ENCODE assay signal across 28 cellular contexts in genomic region chr20:23058240-23058639, GRCh38. TPM values are rescaled to one million over a fixed set of nuclear protein-coding genes. Genes with fewer than 3 reads are reported as not detected.
DNase-seq lines count a peak whose midpoint lies in the region; ATAC-seq and TF ChIP-seq lines count a peak whose summit lies in the region.
"Had no signal": no experiment of that assay in that cellular context is flagged by ENCODE, and none has a peak within 500 bp of the region (broad histone marks: within the 10 kb centered on the region; RNA-seq: fewer than 3 reads in every experiment).

No MANE protein-coding gene starts in this region.

- H4K5ac ChIP-seq in H9 (ENCODE audit: insufficient read length, low read depth, low read length): no peak overlapping the region

- no peak overlapping the region for H2BK15ac ChIP-seq in H9 (ENCODE audit: low read depth, low read length)

- no peaks in the 10 kb centered on the region for H3K79me2 ChIP-seq in H9 (ENCODE audit: insufficient read depth, low read length)

- ATAC-seq in Panc1 (no peak), GM18870 (IDR thresholded peaks at IDR 0.05; ENCODE audit: unreplicated experiment) (no peak)
- ATAC-seq: CD8-positive, alpha-beta T cell had no signal

- H3K4me3 Mint-ChIP-seq in H9: no peak overlapping the region
- no peak overlapping the region for H3K4me3 Mint-ChIP-seq in nephron progenitor cell
- H3K4me3 Mint-ChIP-seq: CD8-positive, alpha-beta T cell had no signal

- H3K36me3 Mint-ChIP-seq in H9 (ENCODE audit: insufficient read depth in 1 of 3, low read depth in 3 of 3) (no peaks in the 10 kb centered on the region), nephron progenitor cell (ENCODE audit: low read depth) (no peaks in the 10 kb centered on the region)
- H3K36me3 Mint-ChIP-seq: CD8-positive, alpha-beta T cell had no signal

- H4K20me1 ChIP-seq in H9 (ENCODE audit: control insufficient read depth, insufficient read depth, insufficient read length): no peaks in the 10 kb centered on the region

- no peak overlapping the region for H3K4me2 ChIP-seq in H9 (ENCODE audit: insufficient read depth, insufficient read length, low read length)
- H3K4me2 ChIP-seq: PC-9, smooth muscle cell had no signal

- no peaks in the 10 kb centered on the region for H3K36me3 ChIP-seq in Panc1 (ENCODE audit: control insufficient read depth, insufficient read depth, low read length)
- H3K36me3 ChIP-seq: adrenal gland, neutrophil, SJSA1 had no signal

- H3K27ac ChIP-seq in H9 (ENCODE audit: insufficient read length, low read depth, low read length): no peak overlapping the region
- H3K27ac ChIP-seq in Panc1 (ENCODE audit: low read length): no peak overlapping the region
- H3K27ac ChIP-seq: adrenal gland, neutrophil, PC-9, SJSA1 had no signal

- no peak overlapping the region for H3K56ac ChIP-seq in H9 (ENCODE audit: insufficient read length, low read depth, low read length)

- no peak overlapping the region for H2BK5ac ChIP-seq in H9 (ENCODE audit: insufficient read length, low read length)

- peaks cover 18 to 26% of the 10 kb centered on the region in 2 experiments for H3K4me1 Mint-ChIP-seq in H9
- peaks cover 5% of the 10 kb centered on the region for H3K4me1 Mint-ChIP-seq in nephron progenitor cell

- H3K9me3 ChIP-seq in H9 (ENCODE audit: control insufficient read depth, low read depth, low read length) (no peaks in the 10 kb centered on the region), Panc1 (ENCODE audit: control insufficient read depth, insufficient read depth, low read depth, low read length) (no peaks in the 10 kb centered on the region)
- H3K9me3 ChIP-seq: adrenal gland, neutrophil, SJSA1 had no signal

- H4K8ac ChIP-seq in H9 (replicated peaks; ENCODE audit: insufficient read length, low read depth, low read length): no peak overlapping the region

- H3K27me3 ChIP-seq in H9 (ENCODE audit: insufficient read depth, low read length) (no peaks in the 10 kb centered on the region), Panc1 (ENCODE audit: control insufficient read depth, insufficient read depth, low read length) (peaks cover 14% of the 10 kb centered on the region)
- H3K27me3 ChIP-seq: adrenal gland, SJSA1 had no signal

- intact Hi-C loops in Panc1 (cut with micrococcal nuclease; ENCODE audit: unreplicated experiment): loop anchor here (5.0 to 10.0 kb wide), 3 partner anchors 97 to 366 kb away; no protein-coding TSS in a partner anchor

- H2AK5ac ChIP-seq in H9 (ENCODE audit: insufficient read length, low read length): no peak overlapping the region

- no peak overlapping the region for H3K4ac ChIP-seq in H9 (ENCODE audit: low read depth, low read length)

- H2BK20ac ChIP-seq in H9 (ENCODE audit: low read depth, low read length, poor library complexity, severe bottlenecking): no peak overlapping the region

- BruUV-seq in Panc1 (replicated peaks; lab: Mats Ljungman, UMichigan): no TSS peak

- H3K9me3 Mint-ChIP-seq in H9 (peaks cover 0 to 3% of the 10 kb centered on the region in 2 experiments; a peak in 2 of 5 replicates), nephron progenitor cell (peaks cover 8% of the 10 kb centered on the region)

- H3K27ac Mint-ChIP-seq in H9 (peak overlapping the region in 1 of 3 experiments; percentile 44; a peak in 1 of 7 replicates), nephron progenitor cell (no peak overlapping the region)
- H3K27ac Mint-ChIP-seq: CD8-positive, alpha-beta T cell had no signal

- WGBS in H9 (ENCODE audit: extremely low coverage, insufficient read length, low lambda C conversion rate): no CpG with 5 or more reads among the region's 1 CpG

- H3K23me2 ChIP-seq in H9 (ENCODE audit: insufficient read length, low read depth, low read length, poor library complexity, severe bottlenecking): no peaks in the 10 kb centered on the region

- no peak overlapping the region for H3K18ac ChIP-seq in H9 (ENCODE audit: insufficient read length, low read depth, low read length)

- CTCF ChIA-PET in Panc1 (lab: Charles Lee): no interaction called here

- H3K27me3 Mint-ChIP-seq in H9 (ENCODE audit: low read depth): peaks cover 9% of the 10 kb centered on the region
- H3K27me3 Mint-ChIP-seq in nephron progenitor cell (ENCODE audit: low read depth, poor library complexity): peaks cover 12% of the 10 kb centered on the region

- in situ Hi-C loops in Panc1 (cut with HindIII; ENCODE audit: low pct_unique_long_range_greater_than_20kb, low sequenced_read_pairs): no loop called here

- peaks cover 3% of the 10 kb centered on the region; the same call in 1 of the 2 replicates for H3K4me1 ChIP-seq in H9 (ENCODE audit: insufficient read depth, low read length)
- no peaks in the 10 kb centered on the region for H3K4me1 ChIP-seq in Panc1 (ENCODE audit: control insufficient read depth, insufficient read depth, low read length)

- no peak overlapping the region for H2BK12ac ChIP-seq in H9 (ENCODE audit: insufficient read length, low read depth, low read length)

- no peak overlapping the region for H4K91ac ChIP-seq in H9 (ENCODE audit: insufficient read length, low read depth, low read length)

- POLR2A ChIA-PET in Panc1 (lab: Charles Lee): no interaction called here

- no peaks in the 10 kb centered on the region for H3K79me1 ChIP-seq in H9 (ENCODE audit: insufficient read depth, low read depth, low read length, poor library complexity, severe bottlenecking)

- H3K14ac ChIP-seq in H9 (ENCODE audit: insufficient read depth, low read length): no peak overlapping the region

- no peak overlapping the region for H2BK120ac ChIP-seq in H9 (ENCODE audit: low read depth, low read length, poor library complexity, severe bottlenecking)

- no peak overlapping the region for H3T11ph ChIP-seq in H9 (ENCODE audit: low read length)

- H3K9ac ChIP-seq in H9 (ENCODE audit: extremely low read depth, insufficient read length, low read length): no peak overlapping the region

- TF ChIP-seq CTCF in H9 (conservative IDR thresholded peaks at IDR 0.05) (peak; percentile 44; the same call in 2 of the 3 replicates), Panc1 (IDR thresholded peaks at IDR 0.05) (peak; percentile 21; the same call in 1 of the 2 replicates), nephron progenitor cell (IDR thresholded peaks at IDR 0.05) (peak; percentile 19)

- no peak overlapping the region for H3K4me3 ChIP-seq in Panc1 (ENCODE audit: low read depth in 2 of 2, low read length in 2 of 2)
- H3K4me3 ChIP-seq: adrenal gland, PC-9, SJSA1, smooth muscle cell had no signal

- no peak overlapping the region for H2AFZ ChIP-seq in H9 (ENCODE audit: low read length)
- H2AFZ ChIP-seq: PC-9 had no signal

- no peak overlapping the region for H3K23ac ChIP-seq in H9 (ENCODE audit: insufficient read length, low read depth, low read length)

- DNase-seq in H9 (no peak), Panc1 (ENCODE audit: low read depth, low spot score) (no peak), dermis blood vessel endothelial cell (peak; percentile 39), nephron progenitor cell (no peak), NCI-H1417 treated with DMSO at 0.1 percent for 48 hours (lab: John Stamatoyannopoulos, UW) (no peak), SKM-1 (lab: John Stamatoyannopoulos, UW; ENCODE audit: unreplicated experiment) (no peak)
- DNase-seq: activated CD4-positive, alpha-beta T cell treated with anti-CD3 and anti-CD28 coated beads for 4 hours; activated naive CD4-positive, alpha-beta T cell treated with Interleukin-2 at 50 U/mL for 16 hours; activated T-cell treated with anti-CD3 and anti-CD28 coated beads, Interleukin-2, amount 50 U/mL, for 48 hours; CD8-positive, alpha-beta T cell; DMS153; GF-D8; mesenchymal stem cell; NCI-H1092 treated with DMSO at 0.1 percent for 48 hours; NCI-H2029; NCI-H2227 treated with DMSO at 0.1 percent for 48 hours; NCI-H82; PC-9; stimulated activated CD4-positive, alpha-beta T cell treated with anti-CD3 and anti-CD28 coated beads, Interleukin-2, amount 100 ng/mL, for 24 hours; trophoblast cell had no signal

RNA-seq across cellular contexts. Expression of gene THBD, which starts 8.8 kb away (rescaled TPM):
- total RNA-seq in H9 (2021): 0.15 and 0.28 TPM in 2 replicates
- total RNA-seq in Panc1 (2021; ENCODE audit: unreplicated experiment): 0.26 TPM
- 0.11 TPM for polyA plus RNA-seq in Panc1 (2012; ENCODE audit: insufficient read length)
- 33.4 and 34.0 TPM in 2 replicates for total RNA-seq in dermis blood vessel endothelial cell
- total RNA-seq: T-helper 1 cell treated with Interleukin-12 subunit alpha and Interleukin-12 subunit beta and Interleukin-4 antibody, amounts not matched to agents 30 ng/mL and 1 ng/mL, for 36 hours had no signal

RNA-seq across cellular contexts. Expression of gene SSTR4, which starts 23.1 kb away (rescaled TPM):
- total RNA-seq in H9 (2021): not detected in 2 replicates
- not detected for total RNA-seq in Panc1 (2021; ENCODE audit: unreplicated experiment)
- polyA plus RNA-seq in Panc1 (2012; ENCODE audit: insufficient read length): not detected
- not detected in 2 replicates for total RNA-seq in dermis blood vessel endothelial cell
- total RNA-seq: adrenal gland; CD8-positive, alpha-beta T cell; LHCN-M2; myocyte; PC-9; SJSA1; smooth muscle cell; T-helper 1 cell treated with Interleukin-12 subunit alpha and Interleukin-12 subunit beta and Interleukin-4 antibody, amounts not matched to agents 30 ng/mL and 1 ng/mL, for 36 hours had no signal
- polyA plus RNA-seq: adrenal gland, smooth muscle cell had no signal

RNA-seq across cellular contexts. Expression of gene CD93, which starts 27.9 kb away (rescaled TPM):
- total RNA-seq in H9 (2021) (not detected in 2 replicates), Panc1 (2021; ENCODE audit: unreplicated experiment) (0.10 TPM), dermis blood vessel endothelial cell (361 and 441 TPM in 2 replicates)
- not detected for polyA plus RNA-seq in Panc1 (2012; ENCODE audit: insufficient read length)
- total RNA-seq: LHCN-M2, myocyte, SJSA1, smooth muscle cell had no signal
- polyA plus RNA-seq: smooth muscle cell had no signal

Comparison
In these comparisons a context has a peak if more than half of its experiments do, and no peak if none do; other contexts are left out.
1. RNA of gene THBD, which starts 8.8 kb away (total RNA-seq): 33.4 to 34.0 TPM in dermis blood vessel endothelial cell; 0.15 to 0.28 TPM in H9 and 0.26 TPM in Panc1 (single experiment); every median in the first group is over 10 times any median in the second.
2. RNA of gene CD93, which starts 27.9 kb away (total RNA-seq): 361 to 441 TPM in dermis blood vessel endothelial cell; 0.10 TPM in Panc1 (single experiment) and not detected in H9; every median in the first group is over 100 times any median in the second.
3. Peak in every context shown above with its lines, with median percentiles within 50 percentile points of each other: CTCF ChIP-seq.